ENCODE assay signal across 1 cellular context in the genomic region with DNA sequence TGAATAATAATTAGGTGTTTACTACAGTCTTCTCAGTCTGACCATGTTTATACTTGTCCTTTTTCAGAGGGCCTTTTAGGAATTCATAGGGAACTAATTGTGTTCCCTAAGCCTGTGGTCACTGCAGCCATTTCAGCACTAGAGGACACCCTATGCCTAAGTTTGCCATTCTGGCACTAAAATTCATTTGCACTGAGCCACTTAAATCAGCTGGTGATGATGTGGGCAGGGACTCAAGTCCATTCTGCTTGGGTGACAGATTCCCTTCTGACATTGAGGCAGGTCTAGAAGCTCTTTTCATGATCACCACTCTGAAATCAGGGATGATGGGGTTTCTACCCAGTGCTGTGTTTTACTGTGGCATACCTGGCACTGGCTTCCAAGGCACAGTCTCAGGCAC.
TF ChIP-seq lines count a peak whose summit lies in the region.

No MANE protein-coding gene starts in this region.

TF ChIP-seq in H1, 55 proteins besides CTCF, POLR2A, EP300 and RAD21:
- TF ChIP-seq, protein P1, sequence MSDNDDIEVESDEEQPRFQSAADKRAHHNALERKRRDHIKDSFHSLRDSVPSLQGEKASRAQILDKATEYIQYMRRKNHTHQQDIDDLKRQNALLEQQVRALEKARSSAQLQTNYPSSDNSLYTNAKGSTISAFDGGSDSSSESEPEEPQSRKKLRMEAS (IDR thresholded peaks at IDR 0.05), result no peak
- no peak for TF ChIP-seq SP2 (IDR thresholded peaks at IDR 0.05; ENCODE audit: low read length)
- TF ChIP-seq EZH2 (IDR thresholded peaks at IDR 0.05; ENCODE audit: low read depth, low read length, severe bottlenecking), result no peak
- TF ChIP-seq TAF1 (IDR thresholded peaks at IDR 0.05; ENCODE audit: low read depth, low read length), result no peak
- no peak for TF ChIP-seq BRCA1 (IDR thresholded peaks at IDR 0.05; ENCODE audit: low read depth, low read length)
- TF ChIP-seq, protein P2, sequence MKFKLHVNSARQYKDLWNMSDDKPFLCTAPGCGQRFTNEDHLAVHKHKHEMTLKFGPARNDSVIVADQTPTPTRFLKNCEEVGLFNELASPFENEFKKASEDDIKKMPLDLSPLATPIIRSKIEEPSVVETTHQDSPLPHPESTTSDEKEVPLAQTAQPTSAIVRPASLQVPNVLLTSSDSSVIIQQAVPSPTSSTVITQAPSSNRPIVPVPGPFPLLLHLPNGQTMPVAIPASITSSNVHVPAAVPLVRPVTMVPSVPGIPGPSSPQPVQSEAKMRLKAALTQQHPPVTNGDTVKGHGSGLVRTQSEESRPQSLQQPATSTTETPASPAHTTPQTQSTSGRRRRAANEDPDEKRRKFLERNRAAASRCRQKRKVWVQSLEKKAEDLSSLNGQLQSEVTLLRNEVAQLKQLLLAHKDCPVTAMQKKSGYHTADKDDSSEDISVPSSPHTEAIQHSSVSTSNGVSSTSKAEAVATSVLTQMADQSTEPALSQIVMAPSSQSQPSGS (IDR thresholded peaks at IDR 0.05; ENCODE audit: low read length), result no peak
- TF ChIP-seq KDM5A (IDR thresholded peaks at IDR 0.05; ENCODE audit: low read length), result no peak
- TF ChIP-seq CEBPB (IDR thresholded peaks at IDR 0.05; ENCODE audit: low read depth, low read length), result no peak
- no peak for TF ChIP-seq BCL11A (IDR thresholded peaks at IDR 0.05; ENCODE audit: low read depth in 2 of 2, low read length in 2 of 2)
- TF ChIP-seq CREB1 (IDR thresholded peaks at IDR 0.05), result no peak
- no peak for TF ChIP-seq KDM1A (IDR thresholded peaks at IDR 0.05; ENCODE audit: borderline replicate concordance, low read length)
- no peak for TF ChIP-seq POLR2AphosphoS5 (IDR thresholded peaks at IDR 0.05; ENCODE audit: low read depth, low read length)
- no peak for TF ChIP-seq TAF7 (optimal IDR thresholded peaks at IDR 0.05; ENCODE audit: borderline replicate concordance, low read depth, low read length)
